In the genomic region with DNA sequence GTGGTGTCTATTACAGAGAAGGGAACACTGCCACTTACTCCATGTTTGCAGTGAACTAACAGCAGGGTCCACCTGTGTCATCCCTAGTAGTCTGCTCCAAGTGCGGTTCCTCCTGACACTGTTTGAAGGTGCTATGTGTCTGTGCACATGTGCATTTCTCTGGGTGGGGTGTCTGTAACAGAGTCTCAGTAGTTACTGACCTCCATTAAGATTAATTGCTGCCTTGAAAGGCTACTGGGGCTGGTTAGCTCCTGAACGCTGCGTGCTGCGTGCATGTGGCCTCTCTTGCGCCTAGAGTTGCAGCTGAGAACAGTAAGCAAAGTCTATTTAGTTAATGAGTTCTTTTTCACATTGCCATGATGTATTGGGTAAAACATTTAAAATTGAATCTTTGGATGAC, we compare ENCODE assay signal across 28 cellular contexts.
"Had no signal": no experiment of that assay in that cellular context is flagged by ENCODE, and none has a peak within 500 bp of the region (broad histone marks: within the 10 kb centered on the region; RNA-seq: fewer than 3 reads in every experiment).

No MANE protein-coding gene starts in this region.

- H3K36me3 ChIP-seq: ovary had no signal

- DNase-seq: occipital lobe; ovary; posterior cingulate gyrus; psoas muscle; right cardiac atrium; right lobe of liver; sigmoid colon; small intestine; stimulated activated CD4-positive, alpha-beta T cell treated with anti-CD3 and anti-CD28 coated beads, Interleukin-15, amount 100 ng/mL, for 24 hours; stimulated activated CD4-positive, alpha-beta T cell treated with anti-CD3 and anti-CD28 coated beads, Interleukin-2, amount 100 ng/mL, for 24 hours; stimulated activated CD4-positive, alpha-beta T cell treated with anti-CD3 and anti-CD28 coated beads, Interleukin-2, amount 100 ng/mL, for 48 hours; stimulated activated CD4-positive, alpha-beta T cell treated with anti-CD3 and anti-CD28 coated beads, Interleukin-4, amount 100 ng/mL, for 24 hours; stimulated activated naive B cell treated with anti-CD40 and anti-IgM and Interleukin-4, amounts not matched to agents 10 μg/mL and 1 μg/mL and 100 μg/mL, for 72 hours; stimulated activated naive CD4-positive, alpha-beta T cell treated with Interleukin-2 at 50 U/mL for 16 hours; stomach; thyroid gland; trophoblast cell; upper lobe of left lung had no signal

- ATAC-seq: natural killer cell treated with Interleukin-12 subunit alpha and Interleukin-12 subunit beta and Interleukin-15 and Interleukin-18, amount 100 ng/mL, for 72 hours; right cardiac atrium; right lobe of liver; stimulated activated effector memory CD8-positive, alpha-beta T cell treated with anti-CD3 and anti-CD28 coated beads, Interleukin-12 subunit alpha, Interleukin-12 subunit beta, amount 100 ng/mL, for 72 hours; stimulated activated naive B cell treated with anti-CD40 and anti-IgM and Interleukin-4, amounts not matched to agents 10 μg/mL and 1 μg/mL and 100 μg/mL, for 72 hours had no signal

- H3K27ac ChIP-seq: neural progenitor cell, ovary, parathyroid adenoma, psoas muscle, right lobe of liver, sigmoid colon, stomach, thoracic aorta, thyroid gland, tibial nerve, upper lobe of left lung, vagina had no signal

- H3K27me3 ChIP-seq: neural progenitor cell, ovary, right lobe of liver, sigmoid colon, stomach, thyroid gland, tibial nerve, upper lobe of left lung, vagina had no signal

- H3K27ac Mint-ChIP-seq: neural progenitor cell; progenitor cell of endocrine pancreas; stimulated activated effector memory CD8-positive, alpha-beta T cell treated with anti-CD3 and anti-CD28 coated beads, Interleukin-12 subunit alpha, Interleukin-12 subunit beta, amount 100 ng/mL, for 72 hours; stimulated activated naive B cell treated with anti-CD40 and anti-IgM and Interleukin-4, amounts not matched to agents 10 μg/mL and 1 μg/mL and 100 μg/mL, for 72 hours; stimulated activated naive CD8-positive, alpha-beta T cell treated with anti-CD3 and anti-CD28 coated beads, Interleukin-15, Interleukin-2, amounts not matched to agents 100 ng/mL and 50 ng/mL, for 24 hours had no signal

- H3K4me1 Mint-ChIP-seq: neural progenitor cell had no signal

- H2AFZ ChIP-seq: neural progenitor cell, parathyroid adenoma had no signal

- H3K9ac ChIP-seq: neural progenitor cell, parathyroid adenoma had no signal

- H3K9me3 Mint-ChIP-seq: natural killer cell treated with Interleukin-12 subunit alpha and Interleukin-12 subunit beta and Interleukin-15 and Interleukin-18, amount 100 ng/mL, for 72 hours; stimulated activated effector memory CD8-positive, alpha-beta T cell treated with anti-CD3 and anti-CD28 coated beads, Interleukin-12 subunit alpha, Interleukin-12 subunit beta, amount 100 ng/mL, for 72 hours; stimulated activated naive CD8-positive, alpha-beta T cell treated with anti-CD3 and anti-CD28 coated beads, Interleukin-15, Interleukin-2, amounts not matched to agents 100 ng/mL and 50 ng/mL, for 24 hours had no signal

- H3K4me1 ChIP-seq: neural progenitor cell, parathyroid adenoma, psoas muscle, sigmoid colon, vagina had no signal

- H3K4me3 Mint-ChIP-seq: natural killer cell treated with Interleukin-12 subunit alpha and Interleukin-12 subunit beta and Interleukin-15 and Interleukin-18, amount 100 ng/mL, for 72 hours; neural progenitor cell; stimulated activated effector memory CD8-positive, alpha-beta T cell treated with anti-CD3 and anti-CD28 coated beads, Interleukin-12 subunit alpha, Interleukin-12 subunit beta, amount 100 ng/mL, for 72 hours; stimulated activated naive B cell treated with anti-CD40 and anti-IgM and Interleukin-4, amounts not matched to agents 10 μg/mL and 1 μg/mL and 100 μg/mL, for 72 hours; stimulated activated naive CD8-positive, alpha-beta T cell treated with anti-CD3 and anti-CD28 coated beads, Interleukin-15, Interleukin-2, amounts not matched to agents 100 ng/mL and 50 ng/mL, for 24 hours had no signal

- H3K4me3 ChIP-seq: neural progenitor cell, ovary, psoas muscle, right lobe of liver, sigmoid colon, stomach, thoracic aorta, thyroid gland, tibial nerve, upper lobe of left lung, vagina had no signal

- H3K27me3 Mint-ChIP-seq: natural killer cell treated with Interleukin-12 subunit alpha and Interleukin-12 subunit beta and Interleukin-15 and Interleukin-18, amount 100 ng/mL, for 72 hours; progenitor cell of endocrine pancreas; stimulated activated naive B cell treated with anti-CD40 and anti-IgM and Interleukin-4, amounts not matched to agents 10 μg/mL and 1 μg/mL and 100 μg/mL, for 72 hours; stimulated activated naive CD8-positive, alpha-beta T cell treated with anti-CD3 and anti-CD28 coated beads, Interleukin-15, Interleukin-2, amounts not matched to agents 100 ng/mL and 50 ng/mL, for 24 hours had no signal

- FAIRE-seq: small intestine, urothelium cell line had no signal

- H3K4me2 ChIP-seq: neural progenitor cell had no signal

- H3K9me3 ChIP-seq: ovary, psoas muscle, right lobe of liver, sigmoid colon, stomach, thoracic aorta, thyroid gland, tibial nerve, upper lobe of left lung, vagina had no signal
